Comparison of ENCODE assay signal across 8 cellular contexts in the genomic region with DNA sequence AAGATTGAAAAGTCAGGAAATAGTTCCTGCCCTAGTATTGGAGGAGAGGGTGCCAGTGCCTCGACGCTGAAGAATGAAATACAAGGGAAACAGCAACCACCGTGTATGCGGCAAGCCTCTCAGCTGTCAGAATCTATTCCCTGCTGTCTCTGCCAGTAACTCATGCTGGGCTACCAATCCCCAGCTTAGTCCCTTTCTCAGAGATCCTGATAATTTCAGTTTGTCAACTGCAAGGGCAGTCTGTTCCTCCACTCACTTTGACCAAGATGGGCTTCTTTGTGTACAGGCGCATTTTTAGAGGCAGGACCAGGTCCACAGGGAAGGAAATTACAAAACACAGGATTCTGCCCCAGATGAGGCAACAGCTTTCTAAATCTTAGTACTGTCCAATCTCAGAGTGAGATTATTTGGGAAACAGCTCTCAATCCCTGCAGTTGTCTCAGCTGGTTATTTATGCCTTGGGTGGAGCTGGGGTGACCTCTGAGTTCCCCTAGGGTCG. TPM values are rescaled to one million over a fixed set of nuclear protein-coding genes. Genes with fewer than 3 reads are reported as not detected.
DNase-seq lines count a peak whose midpoint lies in the region; ATAC-seq and TF ChIP-seq lines count a peak whose summit lies in the region.

No MANE protein-coding gene starts in this region.

- DNase-seq in activated naive CD8-positive, alpha-beta T cell treated with anti-CD3 and anti-CD28 coated beads for 36 hours, result no peak
- DNase-seq in adipocyte (ENCODE audit: low read depth) (peak; percentile 56), iris pigment epithelial cell (ENCODE audit: low read depth) (peak; percentile 30), upper lobe of left lung (no peak), mucosa of gallbladder (ENCODE audit: low spot score) (no peak)

- peak overlapping the region in 3 of 4 donors; percentile 78 to 88 (median 84) for H3K27ac ChIP-seq in upper lobe of left lung

- H3K27me3 Mint-ChIP-seq in activated naive CD8-positive, alpha-beta T cell, result no peaks in the 10 kb centered on the region
- no peaks in the 10 kb centered on the region for H3K27me3 Mint-ChIP-seq in activated naive CD8-positive, alpha-beta T cell treated with anti-CD3 and anti-CD28 coated beads for 36 hours

- no peak for TF ChIP-seq EP300 in upper lobe of left lung (IDR thresholded peaks at IDR 0.05)

- H3K9ac ChIP-seq in adipocyte (ENCODE audit: low read length), result peak overlapping the region; percentile 91

- 45 to 61% methylated on average over 6 of the region's 6 CpGs for WGBS in upper lobe of left lung, 2 donors

- H3K4me1 Mint-ChIP-seq in activated naive CD8-positive, alpha-beta T cell (ENCODE audit: low read depth), result peaks cover 21% of the 10 kb centered on the region
- peaks cover 25% of the 10 kb centered on the region for H3K4me1 Mint-ChIP-seq in activated naive CD8-positive, alpha-beta T cell treated with anti-CD3 and anti-CD28 coated beads for 36 hours

- H3K9me3 ChIP-seq in adipocyte (ENCODE audit: control insufficient read depth, low read length), result no peaks in the 10 kb centered on the region
- no peaks in the 10 kb centered on the region for H3K9me3 ChIP-seq in upper lobe of left lung

- H3K9me3 Mint-ChIP-seq in activated naive CD8-positive, alpha-beta T cell (ENCODE audit: low read depth), result no peaks in the 10 kb centered on the region
- no peaks in the 10 kb centered on the region for H3K9me3 Mint-ChIP-seq in activated naive CD8-positive, alpha-beta T cell treated with anti-CD3 and anti-CD28 coated beads for 36 hours

- no peak for TF ChIP-seq CTCF in upper lobe of left lung (IDR thresholded peaks at IDR 0.05)

- no peaks in the 10 kb centered on the region for H3K36me3 Mint-ChIP-seq in activated naive CD8-positive, alpha-beta T cell
- H3K36me3 Mint-ChIP-seq in activated naive CD8-positive, alpha-beta T cell treated with anti-CD3 and anti-CD28 coated beads for 36 hours, result peaks cover 3% of the 10 kb centered on the region

- H3K27me3 ChIP-seq in adipocyte (replicated peaks; ENCODE audit: control insufficient read depth, insufficient read depth, low read length) (no peaks in the 10 kb centered on the region), upper lobe of left lung (no peaks in the 10 kb centered on the region)

- H3K27ac Mint-ChIP-seq in activated naive CD8-positive, alpha-beta T cell, result peak overlapping the region; percentile 64
- no peak overlapping the region for H3K27ac Mint-ChIP-seq in activated naive CD8-positive, alpha-beta T cell treated with anti-CD3 and anti-CD28 coated beads for 36 hours

- H3K36me3 ChIP-seq in adipocyte (ENCODE audit: control insufficient read depth, insufficient read depth, low read length, severe bottlenecking) (no peaks in the 10 kb centered on the region), upper lobe of left lung (no peaks in the 10 kb centered on the region)

- peaks cover 33% of the 10 kb centered on the region for H3K4me1 ChIP-seq in adipocyte (ENCODE audit: control insufficient read depth, insufficient read depth, low read length)
- H3K4me1 ChIP-seq in upper lobe of left lung, result peaks cover 13 to 41% (median 22%) of the 10 kb centered on the region in 4 donors

- no peak for TF ChIP-seq POLR2A in upper lobe of left lung (IDR thresholded peaks at IDR 0.05)

- H3K4me3 Mint-ChIP-seq in activated naive CD8-positive, alpha-beta T cell, result peak overlapping the region; percentile 51
- H3K4me3 Mint-ChIP-seq in activated naive CD8-positive, alpha-beta T cell treated with anti-CD3 and anti-CD28 coated beads for 36 hours, result no peak overlapping the region

- ATAC-seq in upper lobe of left lung (ENCODE audit: low FRiP score in 2 of 2) (no peak), GM21390 (IDR thresholded peaks at IDR 0.05; ENCODE audit: unreplicated experiment) (no peak), HG03045 (IDR thresholded peaks at IDR 0.05; ENCODE audit: unreplicated experiment) (no peak)

- H3K4me3 ChIP-seq in adipocyte (ENCODE audit: low read length) (peak overlapping the region; percentile 83), upper lobe of left lung (peak overlapping the region in 3 of 4 donors; percentile 52 to 63 (median 57))

RNA-seq across cellular contexts. Expression of gene NQO1, which starts 1.3 kb away (rescaled TPM):
- total RNA-seq in activated naive CD8-positive, alpha-beta T cell treated with anti-CD3 and anti-CD28 coated beads for 36 hours, result 10 to 100 TPM in 1 of 2 experiments, 1 to 10 TPM in 1; 9.9 to 11.3 TPM
- total RNA-seq in upper lobe of left lung (10 to 100 TPM; 13.6 to 73.0 (median 48.6) TPM), mucosa of gallbladder (528 TPM)

RNA-seq across cellular contexts. Expression of gene NOB1, which starts 29.7 kb away (rescaled TPM):
- 100 to 1,000 TPM; 152 to 165 TPM for total RNA-seq in activated naive CD8-positive, alpha-beta T cell treated with anti-CD3 and anti-CD28 coated beads for 36 hours
- total RNA-seq in upper lobe of left lung (10 to 100 TPM; 24.1 to 38.2 (median 34.3) TPM), mucosa of gallbladder (31.6 TPM)

RNA-seq across cellular contexts. Expression of gene WWP2, which starts 37.1 kb away (rescaled TPM):
- 10 to 100 TPM; 32.1 to 35.3 TPM for total RNA-seq in activated naive CD8-positive, alpha-beta T cell treated with anti-CD3 and anti-CD28 coated beads for 36 hours
- 100 to 1,000 TPM in 2 of 6 donors, 10 to 100 TPM in 4; 59.5 to 125 (median 82.3) TPM for total RNA-seq in upper lobe of left lung
- 68.6 TPM for total RNA-seq in mucosa of gallbladder

Comparison
In these comparisons a context has a peak if more than half of its experiments do, and no peak if none do; other contexts are left out.
1. DNase-seq: peak in adipocyte (single experiment) and iris pigment epithelial cell (single experiment); none in activated naive CD8-positive, alpha-beta T cell treated with anti-CD3 and anti-CD28 coated beads for 36 hours (single experiment), upper lobe of left lung (0 of 2) and mucosa of gallbladder (single experiment).